ENCODE assay signal across 8 cellular contexts in genomic region chr9:97921959-97922905, GRCh38. TPM values are rescaled to one million over a fixed set of nuclear protein-coding genes. Genes with fewer than 3 reads are reported as not detected.
DNase-seq lines count a peak whose midpoint lies in the region; ATAC-seq, FAIRE-seq and TF ChIP-seq lines count a peak whose summit lies in the region.

TSS of gene TRMO (minus strand) at chr9:97922500. CDS start at chr9:97922493, 7 bp downstream.

- peak; percentile 95 for DNase-seq in AG08396 (ENCODE audit: low spot score)
- peak; percentile 98 for DNase-seq in NCI-H2227 (lab: John Stamatoyannopoulos, UW; ENCODE audit: unreplicated experiment)
- peak; percentile 93 for DNase-seq in bronchial epithelial cell (ENCODE audit: low read depth)
- peak; percentile 98 to 99 (median 98) for DNase-seq in immature natural killer cell
- DNase-seq in smooth muscle cell of the brain vasculature (ENCODE audit: low read depth, low spot score): peak; percentile 97

- H3K27me3 ChIP-seq in bronchial epithelial cell (ENCODE audit: control insufficient read depth, insufficient read depth, low read length): no peaks in the 10 kb centered on the region

- H3K4me3 Mint-ChIP-seq in immature natural killer cell: peak within 1 kb of the TSS; percentile 88 to 95 (median 92)

- ATAC-seq in GM18907 (IDR thresholded peaks at IDR 0.05; ENCODE audit: unreplicated experiment): peak; percentile 87
- peak; percentile 77 for ATAC-seq in HG03159 (IDR thresholded peaks at IDR 0.05; ENCODE audit: unreplicated experiment)

- peaks cover 19 to 25% (median 19%) of the 10 kb centered on the region in 3 donors for H3K27me3 Mint-ChIP-seq in immature natural killer cell (ENCODE audit: low read depth in 3 of 3)

- TF ChIP-seq CTCF in WI38 (IDR thresholded peaks at IDR 0.05; ENCODE audit: low read depth, low read length): peak; percentile 47; the same call in 1 of the 2 replicates
- TF ChIP-seq CTCF in bronchial epithelial cell (IDR thresholded peaks at IDR 0.05; ENCODE audit: insufficient read depth, low read length, severe bottlenecking): peak; percentile 70

- peak; percentile 7 for FAIRE-seq in bronchial epithelial cell (lab: Jason Lieb, UNC)

- H3K36me3 ChIP-seq in bronchial epithelial cell (ENCODE audit: control insufficient read depth, insufficient read depth, low read length): no peaks in the 10 kb centered on the region

- peak within 1 kb of the TSS; percentile 69 for H3K4me3 ChIP-seq in WI38 (ENCODE audit: low read depth, low read length)
- H3K4me3 ChIP-seq in bronchial epithelial cell (ENCODE audit: low read depth, low read length): peak within 1 kb of the TSS; percentile 88

- no peaks in the 10 kb centered on the region for H3K9me3 Mint-ChIP-seq in immature natural killer cell

- H3K4me1 Mint-ChIP-seq in immature natural killer cell: peaks cover 44 to 57% of the 10 kb centered on the region in 2 donors

- H3K27ac Mint-ChIP-seq in immature natural killer cell: peak within 1 kb of the TSS; percentile 96 to 100 (median 99)

- peaks cover 0 to 3% (median 0%) of the 10 kb centered on the region in 3 donors for H3K36me3 Mint-ChIP-seq in immature natural killer cell

RNA-seq across cellular contexts. Expression of gene TRMO, which starts in this region (rescaled TPM):
- 18.4 and 25.0 TPM in 2 replicates for total RNA-seq in bronchial epithelial cell
- 10 to 100 TPM in 1 of 3 donors, 1 to 10 TPM in 2; 5.9 to 11.4 (median 7.9) TPM for polyA plus RNA-seq in immature natural killer cell

Comparison
In these comparisons a context has a peak if more than half of its experiments do, and no peak if none do; other contexts are left out.
1. Peak in every context shown above with its lines: DNase-seq, ATAC-seq and H3K4me3 ChIP-seq.